Comparison of ENCODE assay signal across 17 cellular contexts in genomic region chr1:90876098-90876497, GRCh38.
A peak's percentile ranks its signal among the peaks of the same experiment; 100 is the strongest.
DNase-seq lines count a peak whose midpoint lies in the region; TF ChIP-seq lines count a peak whose summit lies in the region.
"Had no signal": no experiment of that assay in that cellular context is flagged by ENCODE, and none has a peak within 500 bp of the region (broad histone marks: within the 10 kb centered on the region; RNA-seq: fewer than 3 reads in every experiment).

No MANE protein-coding gene starts in this region.

- intact Hi-C loops in dorsolateral prefrontal cortex (cut with DNase I): no loop called here

- no peak for TF ChIP-seq CTCF in dorsolateral prefrontal cortex (IDR thresholded peaks at IDR 0.05 in 54 of 56, conservative IDR thresholded peaks at IDR 0.05 in 2 of 56; ENCODE audit: low read depth in 1 of 56, partially characterized antibody in 56 of 56)

- DNase-seq in dorsolateral prefrontal cortex (no peak), midbrain (lab: John Stamatoyannopoulos, UW) (peak; percentile 35), substantia nigra (lab: John Stamatoyannopoulos, UW) (peak in 1 of 49 donors; percentile 5), AG08396 (ENCODE audit: low spot score) (no peak), NOMO-1 treated with DMSO at 0.1 percent for 48 hours (lab: John Stamatoyannopoulos, UW; ENCODE audit: unreplicated experiment) (no peak), NCI-H1092 (lab: John Stamatoyannopoulos, UW) (no peak)
- no peak for DNase-seq in effector CD8-positive, alpha-beta T cell (lab: John Stamatoyannopoulos, UW)
- DNase-seq: ACHN; CD8-positive, alpha-beta T cell; DMS 273 treated with DMSO at 0.1 percent for 48 hours; DMS53; DND-41; EL; H9; IMR-90 had no signal

- peak overlapping the region in 30 of 59 donors; percentile 10 to 85 (median 66) for H3K27ac ChIP-seq in dorsolateral prefrontal cortex
- peak overlapping the region; percentile 9 for H3K27ac ChIP-seq in substantia nigra (ENCODE audit: low read depth, low read length, poor library complexity, severe bottlenecking)
- H3K27ac ChIP-seq: BLaER1 treated with 17β-estradiol and CSF1 and Interleukin-3, amounts not matched to agents 10 nM and 100 nM had no signal

- H3K27me3 ChIP-seq in dorsolateral prefrontal cortex: peaks cover 0 to 5% (median 0%) of the 10 kb centered on the region in 45 donors
- H3K27me3 ChIP-seq: BLaER1 treated with 17β-estradiol and CSF1 and Interleukin-3, amounts not matched to agents 10 nM and 100 nM had no signal

- peak overlapping the region in 6 of 59 donors; percentile 10 to 31 (median 15) for H3K4me3 ChIP-seq in dorsolateral prefrontal cortex
- H3K4me3 ChIP-seq: BLaER1 treated with 17β-estradiol and CSF1 and Interleukin-3, amounts not matched to agents 10 nM and 100 nM; GM12878 had no signal
